Comparison of ENCODE assay signal across 10 cellular contexts in genomic region chr1:156627313-156627880, GRCh38. TPM values are rescaled to one million over a fixed set of nuclear protein-coding genes. Genes with fewer than 3 reads are reported as not detected.
DNase-seq lines count a peak whose midpoint lies in the region; ATAC-seq, FAIRE-seq and TF ChIP-seq lines count a peak whose summit lies in the region.
"Had no signal": no experiment of that assay in that cellular context is flagged by ENCODE, and none has a peak within 500 bp of the region (broad histone marks: within the 10 kb centered on the region; RNA-seq: fewer than 3 reads in every experiment).

No MANE protein-coding gene starts in this region.

- H3K27me3 Mint-ChIP-seq in CD14-positive monocyte (ENCODE audit: low read depth in 3 of 3): peaks cover 62 to 91% (median 87%) of the 10 kb centered on the region in 3 donors
- H3K27me3 Mint-ChIP-seq in activated CD8-positive, alpha-beta T cell treated with anti-CD3 and anti-CD28 coated beads, Interleukin-2, amount 10 ng/mL, durations not matched to agents 7 days and 5 days (ENCODE audit: low read depth): peaks cover 53% of the 10 kb centered on the region

- no peaks in the 10 kb centered on the region for H3K36me3 ChIP-seq in kidney (ENCODE audit: control insufficient read depth in 1 of 2, insufficient read depth in 2 of 2, low read length in 2 of 2)
- H3K36me3 ChIP-seq in vagina: no peaks in the 10 kb centered on the region

- TF ChIP-seq POLR2A in vagina (IDR thresholded peaks at IDR 0.05): no peak

- H3K9me3 Mint-ChIP-seq in CD14-positive monocyte: peaks cover 0 to 9% (median 5%) of the 10 kb centered on the region in 7 donors
- H3K9me3 Mint-ChIP-seq in activated CD8-positive, alpha-beta T cell treated with anti-CD3 and anti-CD28 coated beads, Interleukin-2, amount 10 ng/mL, durations not matched to agents 7 days and 5 days (ENCODE audit: insufficient read depth): no peaks in the 10 kb centered on the region
- H3K9me3 Mint-ChIP-seq: T-cell had no signal

- H3K27ac ChIP-seq in kidney (ENCODE audit: low read depth in 2 of 2, low read length in 2 of 2) (no peak overlapping the region), vagina (no peak overlapping the region)

- DNase-seq in CD14-positive monocyte (ENCODE audit: low spot score): no peak
- no peak for DNase-seq in GM18507 (ENCODE audit: extremely low spot score, insufficient read length, low read depth)
- peak; percentile 28 for DNase-seq in NCI-H524 treated with DMSO at 0.1 percent for 48 hours (lab: John Stamatoyannopoulos, UW)
- peak; percentile 63 for DNase-seq in activated CD8-positive, alpha-beta T cell treated with anti-CD3 and anti-CD28 coated beads, Interleukin-2, amount 10 ng/mL, durations not matched to agents 7 days and 5 days
- DNase-seq in kidney: no peak
- DNase-seq in vagina (ENCODE audit: extremely low spot score in 2 of 2): no peak
- DNase-seq in effector CD4-positive, alpha-beta T cell: no peak

- peaks cover 10% of the 10 kb centered on the region for H3K4me1 Mint-ChIP-seq in CD14-positive monocyte
- peaks cover 12% of the 10 kb centered on the region for H3K4me1 Mint-ChIP-seq in activated CD8-positive, alpha-beta T cell treated with anti-CD3 and anti-CD28 coated beads, Interleukin-2, amount 10 ng/mL, durations not matched to agents 7 days and 5 days (ENCODE audit: low read depth)

- peaks cover 0 to 2% of the 10 kb centered on the region in 2 donors for H3K36me3 Mint-ChIP-seq in CD14-positive monocyte
- H3K36me3 Mint-ChIP-seq in activated CD8-positive, alpha-beta T cell treated with anti-CD3 and anti-CD28 coated beads, Interleukin-2, amount 10 ng/mL, durations not matched to agents 7 days and 5 days (ENCODE audit: low read depth): no peaks in the 10 kb centered on the region
- H3K36me3 Mint-ChIP-seq: T-cell had no signal

- POLR2A ChIA-PET in activated CD8-positive, alpha-beta T cell treated with anti-CD3 and anti-CD28 coated beads, Interleukin-2, amount 10 ng/mL, durations not matched to agents 7 days and 5 days (lab: Charles Lee): interaction anchor here (0.7 to 1.0 kb wide), 2 partner anchors 15 to 31 kb away, joined by 3 read pairs; no protein-coding TSS in a partner anchor

- peak overlapping the region in 1 of 7 donors; percentile 40 for H3K27ac Mint-ChIP-seq in CD14-positive monocyte
- no peak overlapping the region for H3K27ac Mint-ChIP-seq in activated CD8-positive, alpha-beta T cell treated with anti-CD3 and anti-CD28 coated beads, Interleukin-2, amount 10 ng/mL, durations not matched to agents 7 days and 5 days
- H3K27ac Mint-ChIP-seq: T-cell had no signal

- peaks cover 17% of the 10 kb centered on the region for H3K27me3 ChIP-seq in vagina

- H3K4me3 ChIP-seq in kidney (ENCODE audit: low read length in 2 of 2) (no peak overlapping the region), vagina (no peak overlapping the region)

- H3K4me3 Mint-ChIP-seq in CD14-positive monocyte: peak overlapping the region in 1 of 2 donors; percentile 48
- no peak overlapping the region for H3K4me3 Mint-ChIP-seq in activated CD8-positive, alpha-beta T cell treated with anti-CD3 and anti-CD28 coated beads, Interleukin-2, amount 10 ng/mL, durations not matched to agents 7 days and 5 days
- H3K4me3 Mint-ChIP-seq: T-cell had no signal

- no peak for ATAC-seq in activated CD8-positive, alpha-beta T cell treated with anti-CD3 and anti-CD28 coated beads, Interleukin-2, amount 10 ng/mL, durations not matched to agents 7 days and 5 days
- no peak for ATAC-seq in HG03342 (IDR thresholded peaks at IDR 0.05; ENCODE audit: unreplicated experiment)

- peak; percentile 76 for TF ChIP-seq CTCF in CD14-positive monocyte (IDR thresholded peaks at IDR 0.05)
- TF ChIP-seq CTCF in kidney (IDR thresholded peaks at IDR 0.05; ENCODE audit: borderline replicate concordance, extremely low read depth, insufficient read depth): peak; percentile 42
- peak; percentile 32 to 42 (median 38) for TF ChIP-seq CTCF in vagina (IDR thresholded peaks at IDR 0.05)

- H3K4me1 ChIP-seq in kidney (ENCODE audit: control insufficient read depth in 1 of 2, insufficient read depth in 1 of 2, low read depth in 1 of 2, low read length in 2 of 2) (peaks cover 0 to 15% of the 10 kb centered on the region in 2 donors), vagina (peaks cover 19% of the 10 kb centered on the region)

- H3K9me3 ChIP-seq in kidney (ENCODE audit: control insufficient read depth in 1 of 2, low read length in 2 of 2): no peaks in the 10 kb centered on the region
- no peaks in the 10 kb centered on the region for H3K9me3 ChIP-seq in vagina

- no peak overlapping the region for H3K9ac ChIP-seq in kidney (ENCODE audit: low read length in 2 of 2)

- intact Hi-C loops in CD14-positive monocyte (cut with micrococcal nuclease): loop anchor here (2.0 to 10.0 kb wide), 5 partner anchors 29 to 100 kb away; partner anchors contain the start of genes NES (in 2 of the 2), ISG20L2 (in 1 of the 2) and METTL25B (in 1 of the 2)
- intact Hi-C loops in kidney (cut with DNase I): no loop called here
- intact Hi-C loops in vagina (cut with DNase I): loop anchor here (5.0 kb wide), 1 partner anchor 50 kb away; the partner anchor contains the start of gene NES

- FAIRE-seq in GM18507 (lab: Jason Lieb, UNC) (peak; percentile 72), kidney (lab: Jason Lieb, UNC) (no peak)

- CTCF ChIA-PET in activated CD8-positive, alpha-beta T cell treated with anti-CD3 and anti-CD28 coated beads, Interleukin-2, amount 10 ng/mL, durations not matched to agents 7 days and 5 days (lab: Charles Lee): interaction anchor here (0.6 to 6.6 kb wide), 35 partner anchors 11 to 417 kb away, joined by 3 to 240 read pairs (median 9); partner anchors contain the start of genes CRABP2, NAXE and NTRK1

RNA-seq across cellular contexts. Expression of gene HAPLN2, which starts 8.2 kb away (rescaled TPM):
- not detected for polyA plus RNA-seq in CD14-positive monocyte
- not detected for total RNA-seq in activated CD8-positive, alpha-beta T cell treated with anti-CD3 and anti-CD28 coated beads, Interleukin-2, amount 10 ng/mL, durations not matched to agents 7 days and 5 days
- 1.9 TPM for total RNA-seq in kidney
- polyA plus RNA-seq in kidney (ENCODE audit: insufficient read depth, low read depth, low replicate concordance): 0.30 TPM
- total RNA-seq in vagina: not detected

RNA-seq across cellular contexts. Expression of gene BCAN, which starts 14.5 kb away (rescaled TPM):
- polyA plus RNA-seq in CD14-positive monocyte (not detected), kidney (ENCODE audit: insufficient read depth, low read depth, low replicate concordance) (0.45 TPM)
- not detected for total RNA-seq in activated CD8-positive, alpha-beta T cell treated with anti-CD3 and anti-CD28 coated beads, Interleukin-2, amount 10 ng/mL, durations not matched to agents 7 days and 5 days
- total RNA-seq in kidney (0.19 TPM), vagina (2.0 TPM)
- total RNA-seq: mononuclear cell, T-cell had no signal

RNA-seq across cellular contexts. Expression of gene GPATCH4, which starts 26.1 kb away (rescaled TPM):
- polyA plus RNA-seq in CD14-positive monocyte (1 to 10 TPM; 2.6 to 5.3 TPM), kidney (ENCODE audit: insufficient read depth, low read depth, low replicate concordance) (26.2 TPM)
- total RNA-seq in activated CD8-positive, alpha-beta T cell treated with anti-CD3 and anti-CD28 coated beads, Interleukin-2, amount 10 ng/mL, durations not matched to agents 7 days and 5 days: 10 to 100 TPM; 43.9 to 44.7 TPM
- total RNA-seq in kidney (24.0 TPM), vagina (25.8 TPM)

RNA-seq across cellular contexts. Expression of gene NAXE, which starts 35.8 kb away (rescaled TPM):
- polyA plus RNA-seq in CD14-positive monocyte (10 to 100 TPM; 54.9 to 81.7 TPM), kidney (ENCODE audit: insufficient read depth, low read depth, low replicate concordance) (221 TPM)
- total RNA-seq in activated CD8-positive, alpha-beta T cell treated with anti-CD3 and anti-CD28 coated beads, Interleukin-2, amount 10 ng/mL, durations not matched to agents 7 days and 5 days: 10 to 100 TPM; 54.3 to 60.3 TPM
- total RNA-seq in kidney (78.0 TPM), vagina (46.7 TPM)

RNA-seq across cellular contexts. Expression of gene TTC24, which starts 47.9 kb away (rescaled TPM):
- polyA plus RNA-seq in CD14-positive monocyte: under 1 TPM in 1 of 2 donors, not detected in 1; 0.14 TPM
- 10 to 100 TPM; 18.6 to 19.7 TPM for total RNA-seq in activated CD8-positive, alpha-beta T cell treated with anti-CD3 and anti-CD28 coated beads, Interleukin-2, amount 10 ng/mL, durations not matched to agents 7 days and 5 days
- total RNA-seq in kidney: 0.57 TPM
- polyA plus RNA-seq in kidney (ENCODE audit: insufficient read depth, low read depth, low replicate concordance): not detected
- total RNA-seq in vagina: not detected

Comparison
In these comparisons a context has a peak if more than half of its experiments do, and no peak if none do; other contexts are left out.
1. DNase-seq: peak in NCI-H524 treated with DMSO at 0.1 percent for 48 hours (single experiment) and activated CD8-positive, alpha-beta T cell treated with anti-CD3 and anti-CD28 coated beads, Interleukin-2, amount 10 ng/mL, durations not matched to agents 7 days and 5 days (single experiment); none in CD14-positive monocyte (single experiment), GM18507 (single experiment), kidney (single experiment), vagina (0 of 2) and effector CD4-positive, alpha-beta T cell (single experiment).
2. Peak in every context shown above with its lines, with median percentiles within 50 percentile points of each other: CTCF ChIP-seq.